ENCODE assay signal across 9 cellular contexts in genomic region chr13:96091164-96091931, GRCh38. TPM values are rescaled to one million over a fixed set of nuclear protein-coding genes. Genes with fewer than 3 reads are reported as not detected.
DNase-seq lines count a peak whose midpoint lies in the region; ATAC-seq and TF ChIP-seq lines count a peak whose summit lies in the region.
"Had no signal": no experiment of that assay in that cellular context is flagged by ENCODE, and none has a peak within 500 bp of the region (broad histone marks: within the 10 kb centered on the region; RNA-seq: fewer than 3 reads in every experiment).

No MANE protein-coding gene starts in this region.

- WGBS in mammary epithelial cell (ENCODE audit: low coverage, missing lambda C conversion rate), result 11% methylated on average over 24 of the region's 53 CpGs

- no peak for TF ChIP-seq CTCF in right atrium auricular region (IDR thresholded peaks at IDR 0.05)
- TF ChIP-seq CTCF in mammary epithelial cell (conservative IDR thresholded peaks at IDR 0.05 in 1 of 2, IDR thresholded peaks at IDR 0.05 in 1 of 2; ENCODE audit: extremely low read depth in 1 of 2, insufficient read depth in 1 of 2, low read depth in 1 of 2, low read length in 2 of 2), result no peak
- no peak for TF ChIP-seq CTCF in uterus (IDR thresholded peaks at IDR 0.05)

- H3K79me2 ChIP-seq in mammary epithelial cell (ENCODE audit: insufficient read depth, low read length), result no peaks in the 10 kb centered on the region

- H3K4me2 ChIP-seq in mammary epithelial cell (ENCODE audit: insufficient read depth, low read depth, low read length), result peak overlapping the region; percentile 98

- H3K27me3 ChIP-seq in right atrium auricular region, result peaks cover 0 to 7% of the 10 kb centered on the region in 2 donors
- H3K27me3 ChIP-seq in mammary epithelial cell (ENCODE audit: insufficient read depth, low read length), result peaks cover 50% of the 10 kb centered on the region
- H3K27me3 ChIP-seq in uterus, result peaks cover 0 to 16% of the 10 kb centered on the region in 2 donors

- DNase-seq in Right ventricle myocardium inferior (ENCODE audit: missing footprints) (peak; percentile 65), right atrium auricular region (ENCODE audit: low spot score) (no peak), mammary epithelial cell (no peak), lung microvascular endothelial cell (ENCODE audit: low read depth in 2 of 2) (peak; percentile 6 to 12), uterus (peak; percentile 33 to 43), NCI-H2107 treated with DMSO at 0.1 percent for 48 hours (lab: John Stamatoyannopoulos, UW; ENCODE audit: unreplicated experiment) (no peak)
- DNase-seq: stimulated activated CD4-positive, alpha-beta T cell treated with anti-CD3 and anti-CD28 coated beads, Interleukin-4, amount 100 ng/mL, for 1 hour had no signal

- no peak overlapping the region for H3K9ac ChIP-seq in mammary epithelial cell (ENCODE audit: insufficient read depth, low read length)

- no peak for TF ChIP-seq POLR2A in uterus (IDR thresholded peaks at IDR 0.05)

- H3K9me3 ChIP-seq in right atrium auricular region, result no peaks in the 10 kb centered on the region
- H3K9me3 ChIP-seq in mammary epithelial cell (replicated peaks; ENCODE audit: insufficient read depth, low read length), result no peaks in the 10 kb centered on the region
- H3K9me3 ChIP-seq in uterus, result no peaks in the 10 kb centered on the region

- CTCF ChIA-PET in mammary epithelial cell (lab: Charles Lee; ENCODE audit: low non-redundant PET), result no interaction called here

- no TSS peak for BruUV-seq in mammary epithelial cell (replicated peaks; lab: Mats Ljungman, UMichigan)

- peak overlapping the region; percentile 83 for H2AFZ ChIP-seq in mammary epithelial cell (ENCODE audit: low read depth, low read length)

- H3K36me3 ChIP-seq in right atrium auricular region (no peaks in the 10 kb centered on the region), mammary epithelial cell (ENCODE audit: insufficient read depth, low read length) (no peaks in the 10 kb centered on the region), uterus (no peaks in the 10 kb centered on the region)

- H3K4me1 ChIP-seq in right atrium auricular region (peaks cover 0 to 14% of the 10 kb centered on the region in 2 donors), mammary epithelial cell (ENCODE audit: insufficient read depth, low read length) (peaks cover 5% of the 10 kb centered on the region), uterus (no peaks in the 10 kb centered on the region)

- ATAC-seq in Right ventricle myocardium inferior, result peak; percentile 58
- no peak for ATAC-seq in HG02884 (IDR thresholded peaks at IDR 0.05; ENCODE audit: unreplicated experiment)
- no peak for ATAC-seq in HG02885 (IDR thresholded peaks at IDR 0.05; ENCODE audit: poor library complexity, unreplicated experiment)

- no peaks in the 10 kb centered on the region for H4K20me1 ChIP-seq in mammary epithelial cell (ENCODE audit: insufficient read depth, low read length)

- in situ Hi-C loops in mammary epithelial cell (cut with MboI; ENCODE audit: low sequenced_read_pairs in 2 of 2), result no loop called here

- H3K4me3 ChIP-seq in right atrium auricular region (peak overlapping the region in 1 of 2 donors; percentile 50), mammary epithelial cell (replicated peaks in 1 of 3; ENCODE audit: insufficient read depth in 1 of 3, low read depth in 2 of 3, low read length in 3 of 3) (peak overlapping the region in 1 of 3 experiments; percentile 9), uterus (peak overlapping the region; percentile 36 to 39)

- H3K27ac ChIP-seq in right atrium auricular region (no peak overlapping the region), mammary epithelial cell (ENCODE audit: insufficient read depth, low read depth, low read length) (no peak overlapping the region), uterus (peak overlapping the region; percentile 38 to 78)

- intact Hi-C loops in Right ventricle myocardium inferior (cut with DNase I), result no loop called here
- intact Hi-C loops in mammary epithelial cell (cut with micrococcal nuclease), result no loop called here
- intact Hi-C loops in uterus (cut with DNase I; ENCODE audit: low total_unique reads), result no loop called here

- dilution Hi-C loops in mammary epithelial cell (cut with HindIII; ENCODE audit: low sequenced_read_pairs), result no loop called here

RNA-seq across cellular contexts. Expression of gene HS6ST3, which starts 1.4 kb away (rescaled TPM):
- total RNA-seq in Right ventricle myocardium inferior, result 1.4 TPM
- 1 to 10 TPM in 1 of 2 donors, under 1 TPM in 1; 0.59 to 3.1 TPM for total RNA-seq in right atrium auricular region
- under 1 TPM in 1 of 2 donors, not detected in 1; 0.05 TPM for total RNA-seq in mammary epithelial cell
- 0.01 TPM for polyA plus RNA-seq in mammary epithelial cell
- polyA minus RNA-seq in mammary epithelial cell, result not detected
- under 0.01 TPM in 1 of 2 replicates, not detected in the other for total RNA-seq in lung microvascular endothelial cell
- total RNA-seq in uterus, result 1 to 10 TPM; 1.3 to 8.7 (median 5.3) TPM

RNA-seq across cellular contexts. Expression of gene UGGT2, which starts 38.1 kb away (rescaled TPM):
- total RNA-seq in Right ventricle myocardium inferior (10.0 TPM), right atrium auricular region (10 to 100 TPM; 17.3 to 25.6 TPM), mammary epithelial cell (10 to 100 TPM; 27.3 to 53.5 TPM), lung microvascular endothelial cell (25.1 and 35.3 TPM in 2 replicates), uterus (100 to 1,000 TPM in 2 of 4 donors, 10 to 100 TPM in 2; 33.5 to 171 (median 116) TPM)
- 9.1 TPM for polyA plus RNA-seq in mammary epithelial cell
- polyA minus RNA-seq in mammary epithelial cell, result 16.0 TPM

Comparison
In these comparisons a context has a peak if more than half of its experiments do, and no peak if none do; other contexts are left out.
1. DNase-seq: peak in Right ventricle myocardium inferior (single experiment), lung microvascular endothelial cell (2 of 2) and uterus (2 of 2); none in right atrium auricular region (single experiment), mammary epithelial cell (single experiment) and NCI-H2107 treated with DMSO at 0.1 percent for 48 hours (single experiment).
2. H3K27ac ChIP-seq: peak in uterus (2 of 2); none in right atrium auricular region (0 of 2) and mammary epithelial cell (single experiment).